ENCODE assay signal across 21 cellular contexts in genomic region chr2:217792611-217793527, GRCh38.
DNase-seq lines count a peak whose midpoint lies in the region; ATAC-seq and TF ChIP-seq lines count a peak whose summit lies in the region.
"Had no signal": no experiment of that assay in that cellular context is flagged by ENCODE, and none has a peak within 500 bp of the region (broad histone marks: within the 10 kb centered on the region; RNA-seq: fewer than 3 reads in every experiment).

No MANE protein-coding gene starts in this region.

- no peak for ATAC-seq in activated T-helper 17 cell treated with anti-CD3 and anti-CD28 coated beads, Interleukin-2, amount 50 U/mL, for 72 hours (replicated peaks)
- ATAC-seq in natural killer cell treated with Interleukin-12 subunit alpha and Interleukin-12 subunit beta and Interleukin-15 and Interleukin-18, amount 100 ng/mL, for 72 hours = no peak
- ATAC-seq in HG02973 (IDR thresholded peaks at IDR 0.05; ENCODE audit: unreplicated experiment) = no peak
- ATAC-seq: naive thymus-derived CD4-positive, alpha-beta T cell; pancreas had no signal

- H3K4me3 ChIP-seq in AG10803 (ENCODE audit: low read length) = no peak overlapping the region
- H3K4me3 ChIP-seq: adrenal gland, esophagus squamous epithelium, pancreas, stomach, uterus had no signal

- no peak for TF ChIP-seq CTCF in AG10803 (conservative IDR thresholded peaks at IDR 0.05; ENCODE audit: low read length)

- H3K36me3 Mint-ChIP-seq in activated T-helper 17 cell treated with anti-CD3 and anti-CD28 coated beads, Interleukin-2, amount 50 U/mL, for 72 hours (ENCODE audit: low read depth) = no peaks in the 10 kb centered on the region
- H3K36me3 Mint-ChIP-seq in natural killer cell treated with Interleukin-12 subunit alpha and Interleukin-12 subunit beta and Interleukin-15 and Interleukin-18, amount 100 ng/mL, for 72 hours = no peaks in the 10 kb centered on the region
- H3K36me3 Mint-ChIP-seq: CD4-positive, CD25-positive, alpha-beta regulatory T cell; naive thymus-derived CD4-positive, alpha-beta T cell had no signal

- H3K9me3 Mint-ChIP-seq in activated T-helper 17 cell treated with anti-CD3 and anti-CD28 coated beads, Interleukin-2, amount 50 U/mL, for 72 hours = no peaks in the 10 kb centered on the region
- no peaks in the 10 kb centered on the region for H3K9me3 Mint-ChIP-seq in natural killer cell treated with Interleukin-12 subunit alpha and Interleukin-12 subunit beta and Interleukin-15 and Interleukin-18, amount 100 ng/mL, for 72 hours
- H3K9me3 Mint-ChIP-seq: CD4-positive, CD25-positive, alpha-beta regulatory T cell had no signal

- H3K4me3 Mint-ChIP-seq in activated T-helper 17 cell treated with anti-CD3 and anti-CD28 coated beads, Interleukin-2, amount 50 U/mL, for 72 hours = no peak overlapping the region
- H3K4me3 Mint-ChIP-seq in natural killer cell treated with Interleukin-12 subunit alpha and Interleukin-12 subunit beta and Interleukin-15 and Interleukin-18, amount 100 ng/mL, for 72 hours = no peak overlapping the region
- H3K4me3 Mint-ChIP-seq: naive thymus-derived CD4-positive, alpha-beta T cell had no signal

- peak overlapping the region; percentile 7 for H3K27ac Mint-ChIP-seq in activated T-helper 17 cell treated with anti-CD3 and anti-CD28 coated beads, Interleukin-2, amount 50 U/mL, for 72 hours
- no peak overlapping the region for H3K27ac Mint-ChIP-seq in natural killer cell treated with Interleukin-12 subunit alpha and Interleukin-12 subunit beta and Interleukin-15 and Interleukin-18, amount 100 ng/mL, for 72 hours

- DNase-seq in AG10803 (ENCODE audit: low read depth) (peak; percentile 25), fibroblast of peridontal ligament (ENCODE audit: extremely low read depth) (peak; percentile 39), renal cortical epithelial cell (ENCODE audit: low read depth) (peak; percentile 28), NCI-H446 (lab: John Stamatoyannopoulos, UW) (no peak), T-helper 2 cell (no peak)
- no peak for DNase-seq in natural killer cell treated with Interleukin-12 subunit alpha and Interleukin-12 subunit beta and Interleukin-15 and Interleukin-18, amount 100 ng/mL, for 72 hours (ENCODE audit: low spot score)
- DNase-seq: activated effector memory CD4-positive, alpha-beta T cell treated with Interleukin-2 at 50 U/mL for 16 hours; CD4-positive, CD25-positive, alpha-beta regulatory T cell; effector CD4-positive, alpha-beta T cell; esophagus squamous epithelium; kidney; mesendoderm; naive thymus-derived CD4-positive, alpha-beta T cell; NCI-H2029; stimulated activated CD4-positive, alpha-beta T cell treated with anti-CD3 and anti-CD28 coated beads, Interleukin-1b, Interleukin-23, amount 100 ng/mL, for 48 hours; stomach; uterus had no signal

- H3K4me1 Mint-ChIP-seq in activated T-helper 17 cell treated with anti-CD3 and anti-CD28 coated beads, Interleukin-2, amount 50 U/mL, for 72 hours = peaks cover 7% of the 10 kb centered on the region
- peaks cover 10 to 20% of the 10 kb centered on the region in 2 donors for H3K4me1 Mint-ChIP-seq in natural killer cell treated with Interleukin-12 subunit alpha and Interleukin-12 subunit beta and Interleukin-15 and Interleukin-18, amount 100 ng/mL, for 72 hours (ENCODE audit: low read depth in 2 of 2)

- H3K27me3 Mint-ChIP-seq in activated T-helper 17 cell treated with anti-CD3 and anti-CD28 coated beads, Interleukin-2, amount 50 U/mL, for 72 hours = no peaks in the 10 kb centered on the region
- peaks cover 0 to 7% of the 10 kb centered on the region in 2 donors for H3K27me3 Mint-ChIP-seq in natural killer cell treated with Interleukin-12 subunit alpha and Interleukin-12 subunit beta and Interleukin-15 and Interleukin-18, amount 100 ng/mL, for 72 hours
- H3K27me3 Mint-ChIP-seq: CD4-positive, CD25-positive, alpha-beta regulatory T cell; naive thymus-derived CD4-positive, alpha-beta T cell had no signal

Comparison
In these comparisons a context has a peak if more than half of its experiments do, and no peak if none do; other contexts are left out.
1. DNase-seq: peak in AG10803 (single experiment), fibroblast of peridontal ligament (single experiment) and renal cortical epithelial cell (single experiment); none in natural killer cell treated with Interleukin-12 subunit alpha and Interleukin-12 subunit beta and Interleukin-15 and Interleukin-18, amount 100 ng/mL, for 72 hours (single experiment), NCI-H446 (0 of 2) and T-helper 2 cell (0 of 5).